In the genomic region with DNA sequence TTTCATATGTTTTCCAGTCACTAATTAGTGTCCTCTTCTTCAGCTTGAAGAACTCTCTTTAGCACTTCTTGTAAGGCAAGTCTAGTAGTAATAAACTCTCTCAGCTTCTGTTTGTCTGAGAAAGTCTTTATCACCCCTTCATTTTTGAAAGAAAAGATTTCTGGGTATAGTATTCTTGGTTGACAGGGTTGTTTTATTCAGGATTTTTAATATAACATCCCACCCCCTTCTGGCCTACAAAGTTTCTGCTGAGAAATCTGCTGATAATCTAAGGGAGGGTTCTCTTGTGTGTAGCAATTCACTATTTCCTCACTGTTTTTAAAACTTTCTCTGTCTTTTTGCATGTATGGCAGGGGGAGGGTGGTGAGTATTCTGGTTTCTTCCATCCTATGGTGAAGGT, we compare ENCODE assay signal across 10 cellular contexts. TPM values are rescaled to one million over a fixed set of nuclear protein-coding genes. Genes with fewer than 3 reads are reported as not detected.
"Had no signal": no experiment of that assay in that cellular context is flagged by ENCODE, and none has a peak within 500 bp of the region (broad histone marks: within the 10 kb centered on the region; RNA-seq: fewer than 3 reads in every experiment).

No MANE protein-coding gene starts in this region.

- H3K4me2 ChIP-seq: GM23338 had no signal

- H3K27ac Mint-ChIP-seq: GM23338, H9, HFFc6 had no signal

- H3K27ac ChIP-seq: HL-60 had no signal

- H2AFZ ChIP-seq: GM23338 had no signal

- H3K4me3 Mint-ChIP-seq: GM23338, H9, HFFc6 had no signal

- H3K4me3 ChIP-seq: GM23338, K562 had no signal

- H3K4me1 Mint-ChIP-seq: GM23338 had no signal

- DNase-seq: H9, HCEC 1CT, HFFc6, IMR-90, KG1 had no signal

RNA-seq across cellular contexts. Expression of gene WFDC11, which starts 9.6 kb away (rescaled TPM):
- total RNA-seq: GM23338, H1, H9, HFFc6, HT1080, IMR-90, K562 had no signal
- polyA plus RNA-seq: GM23338, H1, IMR-90, K562 had no signal

RNA-seq across cellular contexts. Expression of gene WFDC13, which starts 22.2 kb away (rescaled TPM):
- total RNA-seq: GM23338, H1, H9, HFFc6, HT1080, IMR-90, K562 had no signal
- polyA plus RNA-seq: GM23338, H1, IMR-90, K562 had no signal

RNA-seq across cellular contexts. Expression of gene WFDC10B, which starts 25.2 kb away (rescaled TPM):
- total RNA-seq: GM23338, H9, HFFc6, IMR-90, K562 had no signal
- polyA plus RNA-seq: IMR-90, K562 had no signal

RNA-seq across cellular contexts. Expression of gene SPINT4, which starts 42.5 kb away (rescaled TPM):
- total RNA-seq: GM23338, H1, H9, HFFc6, HT1080, IMR-90, K562 had no signal
- polyA plus RNA-seq: GM23338, H1, IMR-90, K562 had no signal

RNA-seq across cellular contexts. Expression of gene WFDC9, which starts 48.6 kb away (rescaled TPM):
- total RNA-seq: GM23338, H1, H9, HFFc6, HT1080, IMR-90, K562 had no signal
- polyA plus RNA-seq: GM23338, H1, IMR-90, K562 had no signal
